Comparison of ENCODE assay signal across 2 cellular contexts in genomic region chrX:79413009-79413408, GRCh38.
TF ChIP-seq lines count a peak whose summit lies in the region.

No MANE protein-coding gene starts in this region.

TF ChIP-seq in liver, 16 proteins besides CTCF, POLR2A, EP300 and RAD21 (continued from another document):
- TF ChIP-seq, protein P1, sequence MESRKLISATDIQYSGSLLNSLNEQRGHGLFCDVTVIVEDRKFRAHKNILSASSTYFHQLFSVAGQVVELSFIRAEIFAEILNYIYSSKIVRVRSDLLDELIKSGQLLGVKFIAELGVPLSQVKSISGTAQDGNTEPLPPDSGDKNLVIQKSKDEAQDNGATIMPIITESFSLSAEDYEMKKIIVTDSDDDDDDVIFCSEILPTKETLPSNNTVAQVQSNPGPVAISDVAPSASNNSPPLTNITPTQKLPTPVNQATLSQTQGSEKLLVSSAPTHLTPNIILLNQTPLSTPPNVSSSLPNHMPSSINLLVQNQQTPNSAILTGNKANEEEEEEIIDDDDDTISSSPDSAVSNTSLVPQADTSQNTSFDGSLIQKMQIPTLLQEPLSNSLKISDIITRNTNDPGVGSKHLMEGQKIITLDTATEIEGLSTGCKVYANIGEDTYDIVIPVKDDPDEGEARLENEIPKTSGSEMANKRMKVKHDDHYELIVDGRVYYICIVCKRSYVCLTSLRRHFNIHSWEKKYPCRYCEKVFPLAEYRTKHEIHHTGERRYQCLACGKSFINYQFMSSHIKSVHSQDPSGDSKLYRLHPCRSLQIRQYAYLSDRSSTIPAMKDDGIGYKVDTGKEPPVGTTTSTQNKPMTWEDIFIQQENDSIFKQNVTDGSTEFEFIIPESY (IDR thresholded peaks at IDR 0.05) = no peak
- TF ChIP-seq FOXA1 (IDR thresholded peaks at IDR 0.05) = no peak
- no peak for TF ChIP-seq HNF4A (conservative IDR thresholded peaks at IDR 0.05)
- no peak for TF ChIP-seq TAF1 (conservative IDR thresholded peaks at IDR 0.05)
- no peak for TF ChIP-seq SP1 (IDR thresholded peaks at IDR 0.05)
- TF ChIP-seq REST (IDR thresholded peaks at IDR 0.05) = no peak
- no peak for TF ChIP-seq JUND (IDR thresholded peaks at IDR 0.05)
- TF ChIP-seq ATF3 (IDR thresholded peaks at IDR 0.05) = no peak
- TF ChIP-seq HNF4G (IDR thresholded peaks at IDR 0.05) = no peak
TF ChIP-seq in liver: peak in this region for 0.

TF ChIP-seq in WTC11, 78 proteins besides CTCF, POLR2A, EP300 and RAD21 (continued from another document):
- no peak for TF ChIP-seq USF1 (CRISPR knock-in tag; IDR thresholded peaks at IDR 0.05)
- TF ChIP-seq PRRX2 (CRISPR knock-in tag; IDR thresholded peaks at IDR 0.05) = no peak
- TF ChIP-seq ZNF416 (CRISPR knock-in tag; IDR thresholded peaks at IDR 0.05) = no peak
- no peak for TF ChIP-seq MAX (CRISPR knock-in tag; IDR thresholded peaks at IDR 0.05)
- TF ChIP-seq ZNF219 (CRISPR knock-in tag; IDR thresholded peaks at IDR 0.05; ENCODE audit: borderline replicate concordance) = no peak
- no peak for TF ChIP-seq SMAD3 (CRISPR knock-in tag; IDR thresholded peaks at IDR 0.05; ENCODE audit: borderline replicate concordance)
- TF ChIP-seq, protein P2, sequence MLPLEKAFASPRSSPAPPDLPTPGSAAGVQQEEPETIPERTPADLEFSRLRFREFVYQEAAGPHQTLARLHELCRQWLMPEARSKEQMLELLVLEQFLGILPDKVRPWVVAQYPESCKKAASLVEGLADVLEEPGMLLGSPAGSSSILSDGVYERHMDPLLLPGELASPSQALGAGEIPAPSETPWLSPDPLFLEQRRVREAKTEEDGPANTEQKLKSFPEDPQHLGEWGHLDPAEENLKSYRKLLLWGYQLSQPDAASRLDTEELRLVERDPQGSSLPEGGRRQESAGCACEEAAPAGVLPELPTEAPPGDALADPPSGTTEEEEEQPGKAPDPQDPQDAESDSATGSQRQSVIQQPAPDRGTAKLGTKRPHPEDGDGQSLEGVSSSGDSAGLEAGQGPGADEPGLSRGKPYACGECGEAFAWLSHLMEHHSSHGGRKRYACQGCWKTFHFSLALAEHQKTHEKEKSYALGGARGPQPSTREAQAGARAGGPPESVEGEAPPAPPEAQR (CRISPR knock-in tag; IDR thresholded peaks at IDR 0.05) = no peak
- TF ChIP-seq KAT7 (CRISPR knock-in tag; IDR thresholded peaks at IDR 0.05; ENCODE audit: borderline replicate concordance) = no peak
- TF ChIP-seq, protein P3, sequence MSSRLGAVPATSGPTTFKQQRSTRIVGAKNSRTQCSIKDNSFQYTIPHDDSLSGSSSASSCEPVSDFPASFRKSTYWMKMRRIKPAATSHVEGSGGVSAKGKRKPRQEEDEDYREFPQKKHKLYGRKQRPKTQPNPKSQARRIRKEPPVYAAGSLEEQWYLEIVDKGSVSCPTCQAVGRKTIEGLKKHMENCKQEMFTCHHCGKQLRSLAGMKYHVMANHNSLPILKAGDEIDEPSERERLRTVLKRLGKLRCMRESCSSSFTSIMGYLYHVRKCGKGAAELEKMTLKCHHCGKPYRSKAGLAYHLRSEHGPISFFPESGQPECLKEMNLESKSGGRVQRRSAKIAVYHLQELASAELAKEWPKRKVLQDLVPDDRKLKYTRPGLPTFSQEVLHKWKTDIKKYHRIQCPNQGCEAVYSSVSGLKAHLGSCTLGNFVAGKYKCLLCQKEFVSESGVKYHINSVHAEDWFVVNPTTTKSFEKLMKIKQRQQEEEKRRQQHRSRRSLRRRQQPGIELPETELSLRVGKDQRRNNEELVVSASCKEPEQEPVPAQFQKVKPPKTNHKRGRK (CRISPR knock-in tag; IDR thresholded peaks at IDR 0.05; ENCODE audit: borderline replicate concordance) = no peak
- no peak for TF ChIP-seq NFE2L1 (CRISPR knock-in tag; IDR thresholded peaks at IDR 0.05)
- no peak for TF ChIP-seq GTF2I (CRISPR knock-in tag; conservative IDR thresholded peaks at IDR 0.05)
TF ChIP-seq in WTC11: peak in this region for 0.
